Comparison of ENCODE assay signal across 28 cellular contexts in genomic region chr9:37476930-37477329, GRCh38.
"Had no signal": no experiment of that assay in that cellular context is flagged by ENCODE, and none has a peak within 500 bp of the region (broad histone marks: within the 10 kb centered on the region; RNA-seq: fewer than 3 reads in every experiment).

No MANE protein-coding gene starts in this region.

- H3K27ac Mint-ChIP-seq: T-helper 1 cell treated with Interleukin-12 subunit alpha and Interleukin-12 subunit beta and Interleukin-4 antibody, amounts not matched to agents 30 μg/mL and 1 μg/mL, for 36 hours had no signal

- H3K27me3 ChIP-seq: SJCRH30 had no signal

- FAIRE-seq: HTR-8/SVneo, K562 had no signal

- H3K4me3 Mint-ChIP-seq: IgD-negative memory B cell; T-cell; T-helper 1 cell treated with Interleukin-12 subunit alpha and Interleukin-12 subunit beta and Interleukin-4 antibody, amounts not matched to agents 30 μg/mL and 1 μg/mL, for 36 hours had no signal

- DNase-seq: MV-4-11, NCI-H1048, NCI-H1105 treated with DMSO at 0.1 percent for 48 hours, NCI-H1417 treated with DMSO at 0.1 percent for 48 hours, NCI-H146, NCI-H1694 treated with DMSO at 0.1 percent for 48 hours, NCI-H1930, NCI-H2081, NCI-H2107, NCI-H226, NCI-H446, NCI-H510A, NCI-H524 treated with DMSO at 0.1 percent for 48 hours, NCI-H69, NCI-H774, SHP77 treated with DMSO at 0.1 percent for 48 hours, SJCRH30, SW 1271, T-cell had no signal

- H3K36me3 ChIP-seq: SJCRH30 had no signal

- H3K27ac ChIP-seq: HL-60, KMS-11, RWPE1, SJCRH30, SK-N-MC had no signal

- H3K4me2 ChIP-seq: KMS-11 had no signal

- H3K9me3 Mint-ChIP-seq: IgD-negative memory B cell had no signal

- H3K9ac ChIP-seq: KMS-11 had no signal

- H3K36me3 Mint-ChIP-seq: IgD-negative memory B cell had no signal

- ATAC-seq: K562, Right ventricle myocardium inferior, T-cell had no signal

- H3K4me3 ChIP-seq: K562, SJCRH30, SK-N-MC had no signal
